In the genomic region with DNA sequence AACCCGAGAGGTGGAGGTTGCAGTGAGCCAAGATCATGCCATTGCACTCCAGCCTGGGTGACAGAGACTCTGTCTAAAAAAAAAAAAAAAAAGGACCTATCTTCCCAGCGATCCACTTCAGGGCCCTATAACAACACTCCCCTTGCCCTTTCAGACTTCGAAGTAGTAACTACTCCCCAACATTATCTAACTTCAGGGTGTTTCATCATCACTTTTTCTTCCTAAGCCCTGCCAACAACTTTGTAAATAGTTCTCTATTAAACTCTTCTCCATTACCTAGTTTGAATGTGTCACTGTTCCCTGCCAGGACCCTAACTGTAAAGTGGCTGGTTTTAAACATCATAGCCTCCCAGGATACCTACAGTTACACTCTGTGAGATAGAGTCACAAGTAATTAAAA, we compare ENCODE assay signal across 16 cellular contexts.
A peak's percentile ranks its signal among the peaks of the same experiment; 100 is the strongest.
DNase-seq lines count a peak whose midpoint lies in the region; ATAC-seq and TF ChIP-seq lines count a peak whose summit lies in the region.
"Had no signal": no experiment of that assay in that cellular context is flagged by ENCODE, and none has a peak within 500 bp of the region (broad histone marks: within the 10 kb centered on the region; RNA-seq: fewer than 3 reads in every experiment).

No MANE protein-coding gene starts in this region.

- no peaks in the 10 kb centered on the region for H3K27me3 ChIP-seq in body of pancreas

- intact Hi-C loops in body of pancreas (cut with DNase I) = no loop called here

- H3K4me1 Mint-ChIP-seq in osteocyte (ENCODE audit: unreplicated experiment) = peaks cover 34% of the 10 kb centered on the region

- DNase-seq in amniotic epithelial cell (ENCODE audit: low read depth) (peak; percentile 22), body of pancreas (no peak), left lobe of liver (ENCODE audit: low spot score) (no peak), NCI-H345 treated with DMSO at 0.1 percent for 48 hours (lab: John Stamatoyannopoulos, UW; ENCODE audit: unreplicated experiment) (no peak), GDM1 (lab: John Stamatoyannopoulos, UW) (no peak), osteocyte (ENCODE audit: extremely low spot score, unreplicated experiment) (no peak)
- DNase-seq: C1 segment of cervical spinal cord; CD4-positive, CD25-positive, alpha-beta regulatory T cell; CD8-positive, alpha-beta memory T cell; DMS 273 treated with DMSO at 0.1 percent for 48 hours; DMS79; EL; GF-D8; H9 had no signal

- no peak overlapping the region for H3K27ac Mint-ChIP-seq in osteocyte (ENCODE audit: unreplicated experiment)
- H3K27ac Mint-ChIP-seq: GM23338, H9 had no signal

- H3K9me3 ChIP-seq in body of pancreas = no peaks in the 10 kb centered on the region

- H3K4me3 Mint-ChIP-seq in osteocyte (ENCODE audit: unreplicated experiment) = no peak overlapping the region
- H3K4me3 Mint-ChIP-seq: CD4-positive, CD25-positive, alpha-beta regulatory T cell; CD8-positive, alpha-beta memory T cell; GM23338; H9 had no signal

- H3K27me3 Mint-ChIP-seq in osteocyte (ENCODE audit: unreplicated experiment) = no peaks in the 10 kb centered on the region
- H3K27me3 Mint-ChIP-seq: CD4-positive, CD25-positive, alpha-beta regulatory T cell had no signal

- ATAC-seq in body of pancreas (peak; percentile 20), left lobe of liver (peak; percentile 74)
- ATAC-seq: GM23338, HCT116 had no signal

- H3K9me3 Mint-ChIP-seq in osteocyte (ENCODE audit: unreplicated experiment) = no peaks in the 10 kb centered on the region
- H3K9me3 Mint-ChIP-seq: CD8-positive, alpha-beta memory T cell; GM23338; H9 had no signal

- H3K27ac ChIP-seq in body of pancreas = peak overlapping the region in 3 of 4 donors; percentile 2 to 57 (median 42)

- TF ChIP-seq POLR2A in body of pancreas (IDR thresholded peaks at IDR 0.05) = no peak

- 60 to 62% methylated on average over 3 of the region's 3 CpGs for WGBS in body of pancreas, 2 donors

- H3K36me3 ChIP-seq in body of pancreas (replicated peaks in 1 of 2; ENCODE audit: insufficient read depth in 1 of 2, low read depth in 2 of 2) = no peaks in the 10 kb centered on the region

- H3K4me3 ChIP-seq in body of pancreas = no peak overlapping the region
- H3K4me3 ChIP-seq: GM23338 had no signal

- peaks cover 68% of the 10 kb centered on the region for H3K4me1 ChIP-seq in body of pancreas

- TF ChIP-seq CTCF in body of pancreas (IDR thresholded peaks at IDR 0.05) = no peak
- no peak for TF ChIP-seq CTCF in osteocyte (IDR thresholded peaks at IDR 0.05)

- no peaks in the 10 kb centered on the region for H3K36me3 Mint-ChIP-seq in osteocyte (ENCODE audit: unreplicated experiment)
- H3K36me3 Mint-ChIP-seq: CD4-positive, CD25-positive, alpha-beta regulatory T cell had no signal
